Comparison of ENCODE assay signal across 10 cellular contexts in genomic region chr4:153499005-153499404, GRCh38. TPM values are rescaled to one million over a fixed set of nuclear protein-coding genes. Genes with fewer than 3 reads are reported as not detected.
DNase-seq lines count a peak whose midpoint lies in the region; ATAC-seq and TF ChIP-seq lines count a peak whose summit lies in the region.
"Had no signal": no experiment of that assay in that cellular context is flagged by ENCODE, and none has a peak within 500 bp of the region (broad histone marks: within the 10 kb centered on the region; RNA-seq: fewer than 3 reads in every experiment).

No MANE protein-coding gene starts in this region.

- no peaks in the 10 kb centered on the region for H3K27me3 Mint-ChIP-seq in GM23338 (ENCODE audit: insufficient read depth, low read depth, poor library complexity)
- H3K27me3 Mint-ChIP-seq in activated T-helper 17 cell treated with anti-CD3 and anti-CD28 coated beads, Interleukin-2, amount 50 U/mL, for 72 hours: no peaks in the 10 kb centered on the region

- WGBS in heart right ventricle, 2 donors: 71 to 73% methylated on average over 11 of the region's 11 CpGs

- H3K27ac Mint-ChIP-seq in GM23338: no peak overlapping the region
- peak overlapping the region; percentile 64 for H3K27ac Mint-ChIP-seq in activated T-helper 17 cell treated with anti-CD3 and anti-CD28 coated beads, Interleukin-2, amount 50 U/mL, for 72 hours
- H3K27ac Mint-ChIP-seq: neural progenitor cell had no signal

- no peak for DNase-seq in GM23338 (ENCODE audit: low spot score)
- DNase-seq in heart right ventricle: no peak
- DNase-seq in A172 (ENCODE audit: low spot score): no peak
- DNase-seq in activated CD4-positive, CD25-positive, alpha-beta regulatory T cell (lab: John Stamatoyannopoulos, UW): no peak
- DNase-seq: NCI-H1417 treated with DMSO at 0.1 percent for 48 hours; stimulated activated CD4-positive, alpha-beta T cell treated with anti-CD3 and anti-CD28 coated beads, Interleukin-1b, Interleukin-23, amount 100 ng/mL, for 48 hours had no signal

- H3K4me1 Mint-ChIP-seq in GM23338: peaks cover 45% of the 10 kb centered on the region
- peaks cover 82% of the 10 kb centered on the region for H3K4me1 Mint-ChIP-seq in activated T-helper 17 cell treated with anti-CD3 and anti-CD28 coated beads, Interleukin-2, amount 50 U/mL, for 72 hours

- peaks cover 47% of the 10 kb centered on the region for H3K4me1 ChIP-seq in GM23338 (ENCODE audit: insufficient read depth)
- H3K4me1 ChIP-seq in heart right ventricle: peaks cover 0 to 70% (median 32%) of the 10 kb centered on the region in 9 donors
- peaks cover 23 to 44% (median 36%) of the 10 kb centered on the region in 3 donors for H3K4me1 ChIP-seq in skeletal muscle tissue (ENCODE audit: control insufficient read depth in 3 of 3, insufficient read depth in 3 of 3, low read length in 3 of 3)

- 0 out of 2 replicates have a peak overlapping the region, but pooled peaks have one; percentile 72 for H3K27ac ChIP-seq in GM23338 (ENCODE audit: low read depth)
- peak overlapping the region in 8 of 10 donors; percentile 51 to 77 (median 66) for H3K27ac ChIP-seq in heart right ventricle
- H3K27ac ChIP-seq in skeletal muscle tissue (ENCODE audit: low read depth, low read length): peak overlapping the region; percentile 32
- H3K27ac ChIP-seq: neural progenitor cell had no signal

- intact Hi-C loops in heart right ventricle (cut with DNase I): loop anchor here in 1 of 10 donors (5.0 kb wide), 1 partner anchor 33 kb away; no protein-coding TSS in a partner anchor

- H3K9me3 Mint-ChIP-seq in GM23338: no peaks in the 10 kb centered on the region
- no peaks in the 10 kb centered on the region for H3K9me3 Mint-ChIP-seq in activated T-helper 17 cell treated with anti-CD3 and anti-CD28 coated beads, Interleukin-2, amount 50 U/mL, for 72 hours
- H3K9me3 Mint-ChIP-seq: neural progenitor cell had no signal

- H3F3A ChIP-seq in GM23338 (replicated peaks; ENCODE audit: low read depth): no peaks in the 10 kb centered on the region

- TF ChIP-seq CTCF in GM23338 (conservative IDR thresholded peaks at IDR 0.05; ENCODE audit: low read depth in 2 of 2) (no peak), heart right ventricle (IDR thresholded peaks at IDR 0.05) (no peak)

- H3K36me3 Mint-ChIP-seq in GM23338 (ENCODE audit: low read depth): no peaks in the 10 kb centered on the region
- H3K36me3 Mint-ChIP-seq in activated T-helper 17 cell treated with anti-CD3 and anti-CD28 coated beads, Interleukin-2, amount 50 U/mL, for 72 hours (ENCODE audit: low read depth): peaks cover 26% of the 10 kb centered on the region

- H3K4me3 ChIP-seq in GM23338 (no peak overlapping the region), heart right ventricle (no peak overlapping the region), skeletal muscle tissue (ENCODE audit: low read length in 3 of 3) (no peak overlapping the region)
- H3K4me3 ChIP-seq: neural progenitor cell had no signal

- H3K9me3 ChIP-seq in heart right ventricle (no peaks in the 10 kb centered on the region), skeletal muscle tissue (ENCODE audit: control insufficient read depth in 3 of 3, low read length in 3 of 3) (no peaks in the 10 kb centered on the region)

- ATAC-seq in GM23338 (no peak), heart right ventricle (peak in 7 of 8 donors; percentile 21 to 43 (median 30)), HG02938 (IDR thresholded peaks at IDR 0.05; ENCODE audit: unreplicated experiment) (no peak)
- no peak for ATAC-seq in activated T-helper 17 cell treated with anti-CD3 and anti-CD28 coated beads, Interleukin-2, amount 50 U/mL, for 72 hours (replicated peaks)

- no peak overlapping the region for H3K9ac ChIP-seq in skeletal muscle tissue (ENCODE audit: low read depth in 1 of 3, low read length in 3 of 3)
- H3K9ac ChIP-seq: neural progenitor cell had no signal

- H3K9me2 ChIP-seq in GM23338 (ENCODE audit: insufficient read depth): no peaks in the 10 kb centered on the region

- no peak overlapping the region for H2AFZ ChIP-seq in GM23338
- H2AFZ ChIP-seq: neural progenitor cell had no signal

- H3K36me3 ChIP-seq in GM23338 (ENCODE audit: insufficient read depth) (no peaks in the 10 kb centered on the region), heart right ventricle (no peaks in the 10 kb centered on the region), skeletal muscle tissue (ENCODE audit: control insufficient read depth in 3 of 3, insufficient read depth in 3 of 3, low read length in 3 of 3) (no peaks in the 10 kb centered on the region)
- H3K36me3 ChIP-seq: neural progenitor cell had no signal

- H3K27me3 ChIP-seq in GM23338 (ENCODE audit: insufficient read depth): no peaks in the 10 kb centered on the region
- no peaks in the 10 kb centered on the region for H3K27me3 ChIP-seq in heart right ventricle
- H3K27me3 ChIP-seq in skeletal muscle tissue (ENCODE audit: control insufficient read depth in 3 of 3, insufficient read depth in 3 of 3, low read length in 3 of 3): no peaks in the 10 kb centered on the region
- H3K27me3 ChIP-seq: neural progenitor cell had no signal

- peaks cover 73% of the 10 kb centered on the region for H3K79me2 ChIP-seq in GM23338 (replicated peaks; ENCODE audit: insufficient read depth)

- H3K4me2 ChIP-seq in GM23338: 0 out of 2 replicates have a peak overlapping the region, but pooled peaks have one; percentile 58
- H3K4me2 ChIP-seq: neural progenitor cell had no signal

- H3K4me3 Mint-ChIP-seq in GM23338: no peak overlapping the region
- H3K4me3 Mint-ChIP-seq in activated T-helper 17 cell treated with anti-CD3 and anti-CD28 coated beads, Interleukin-2, amount 50 U/mL, for 72 hours: peak overlapping the region; percentile 85
- H3K4me3 Mint-ChIP-seq: neural progenitor cell had no signal

- peaks cover 5% of the 10 kb centered on the region; the same call in 1 of the 2 replicates for H4K20me1 ChIP-seq in GM23338 (replicated peaks; ENCODE audit: insufficient read depth)

TF ChIP-seq in GM23338, 12 proteins besides CTCF, POLR2A, EP300 and RAD21 (continues in another document):
- TF ChIP-seq REST (IDR thresholded peaks at IDR 0.05; ENCODE audit: unreplicated experiment): no peak
- TF ChIP-seq CREB1 (CRISPR knock-in tag; IDR thresholded peaks at IDR 0.05; ENCODE audit: low read depth): no peak
- no peak for TF ChIP-seq ZNF114 (CRISPR knock-in tag; IDR thresholded peaks at IDR 0.05)
- no peak for TF ChIP-seq ZNF331 (CRISPR knock-in tag; IDR thresholded peaks at IDR 0.05; ENCODE audit: low read depth)
- TF ChIP-seq STAT1 (IDR thresholded peaks at IDR 0.05; ENCODE audit: unreplicated experiment): no peak
- no peak for TF ChIP-seq NANOG (IDR thresholded peaks at IDR 0.05; ENCODE audit: borderline replicate concordance)
- TF ChIP-seq ETS1 (IDR thresholded peaks at IDR 0.05): no peak

RNA-seq across cellular contexts. Expression of gene TMEM131L, which starts 32.8 kb away (rescaled TPM):
- total RNA-seq in GM23338 (2014; rRNA removed; shearing (Covaris generic)): 32.2 and 35.0 TPM in 2 replicates
- polyA plus RNA-seq in GM23338 (2016; fragmentation: Nextera tagmentation; extraction: Ambion mirVana) (11.1 TPM in 2 replicates), heart right ventricle (1 to 10 TPM; 2.7 to 3.7 TPM)
- 10 to 100 TPM; 19.1 to 30.9 TPM for total RNA-seq in activated T-helper 17 cell treated with anti-CD3 and anti-CD28 coated beads, Interleukin-2, amount 50 U/mL, for 72 hours
- total RNA-seq in heart right ventricle (10 to 100 TPM in 9 of 10 donors, 1 to 10 TPM in 1; 9.1 to 33.6 (median 20.0) TPM), skeletal muscle tissue (69.4 TPM)
- total RNA-seq in A172 (2014; rRNA removed; shearing (Covaris generic)): 8.6 and 9.0 TPM in 2 replicates

Comparison
In these comparisons a context has a peak if more than half of its experiments do, and no peak if none do; other contexts are left out.
1. ATAC-seq: peak in heart right ventricle (7 of 8); none in GM23338 (single experiment), activated T-helper 17 cell treated with anti-CD3 and anti-CD28 coated beads, Interleukin-2, amount 50 U/mL, for 72 hours (single experiment) and HG02938 (single experiment).
2. Peak in every context shown above with its lines, with median percentiles within 50 percentile points of each other: H3K27ac ChIP-seq.